ENCODE assay signal across 14 cellular contexts in genomic region chr21:45943630-45944540, GRCh38.
"Had no signal": no experiment of that assay in that cellular context is flagged by ENCODE, and none has a peak within 500 bp of the region (broad histone marks: within the 10 kb centered on the region; RNA-seq: fewer than 3 reads in every experiment).

No MANE protein-coding gene starts in this region.

- H3K36me3 ChIP-seq: esophagus squamous epithelium, sigmoid colon, uterus had no signal

- H3K4me2 ChIP-seq: hepatocyte had no signal

- H3K79me2 ChIP-seq: hepatocyte had no signal

- H2AFZ ChIP-seq: hepatocyte had no signal

- H3K9me3 ChIP-seq: esophagus squamous epithelium, sigmoid colon, tibial nerve, uterus had no signal

- H3K27me3 ChIP-seq: hepatocyte, sigmoid colon, tibial nerve, uterus had no signal

- H3K4me1 ChIP-seq: sigmoid colon, tibial nerve had no signal

- DNase-seq: activated gamma-delta T cell; activated naive CD8-positive, alpha-beta T cell treated with anti-CD3 and anti-CD28 coated beads, Interleukin-2, amount 10 ng/mL, durations not matched to agents 7 days and 5 days; amygdala; dermis blood vessel endothelial cell; effector memory CD4-positive, alpha-beta T cell; esophagus squamous epithelium; natural killer cell; sigmoid colon; stimulated activated naive CD4-positive, alpha-beta T cell; uterus had no signal

- H3K4me3 ChIP-seq: esophagus squamous epithelium, hepatocyte, lung, sigmoid colon, tibial nerve, uterus had no signal

- ATAC-seq: activated CD4-positive, CD25-positive, alpha-beta regulatory T cell treated with anti-CD3 and anti-CD28 coated beads, Interleukin-2, amount 50 U/mL, for 24 hours; natural killer cell had no signal

- H3K27ac ChIP-seq: esophagus squamous epithelium, hepatocyte, sigmoid colon, tibial nerve, uterus had no signal
